In the genomic region with DNA sequence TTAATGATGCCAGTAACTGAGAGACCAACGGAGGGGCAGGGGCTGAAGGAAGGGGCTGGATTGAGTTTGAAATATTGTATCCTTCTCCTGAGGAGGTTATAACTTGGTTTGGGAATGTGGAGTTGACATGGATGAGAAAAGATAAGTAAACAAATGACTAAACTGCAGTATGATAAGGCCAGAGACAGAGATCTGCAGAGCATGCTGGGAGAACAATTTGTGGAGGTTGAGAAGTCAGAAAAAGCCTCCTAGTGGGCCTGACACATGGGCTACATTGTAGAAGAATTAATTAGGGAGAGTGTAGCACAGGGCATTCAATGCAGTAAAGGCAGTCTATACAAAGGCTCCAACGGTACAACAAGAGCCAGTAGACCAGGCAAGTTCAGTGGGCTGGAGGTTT, we compare ENCODE assay signal across 33 cellular contexts. TPM values are rescaled to one million over a fixed set of nuclear protein-coding genes. Genes with fewer than 3 reads are reported as not detected.
"Had no signal": no experiment of that assay in that cellular context is flagged by ENCODE, and none has a peak within 500 bp of the region (broad histone marks: within the 10 kb centered on the region; RNA-seq: fewer than 3 reads in every experiment).

No MANE protein-coding gene starts in this region.

- DNase-seq: activated B cell treated with CpG ODN at 0.5 μM for 24 hours; activated CD4-positive, alpha-beta memory T cell treated with anti-CD3 and anti-CD28 coated beads for 36 hours; activated CD4-positive, alpha-beta T cell treated with anti-CD3 and anti-CD28 coated beads for 4 hours; activated CD4-positive, alpha-beta T cell treated with anti-CD3 and anti-CD28 coated beads, Interleukin-2, amount 50 U/mL, for 1 hour; activated CD4-positive, CD25-positive, alpha-beta regulatory T cell treated with anti-CD3 and anti-CD28 coated beads, Interleukin-2, amount 50 U/mL, for 72 hours; activated CD8-positive, alpha-beta memory T cell treated with anti-CD3 and anti-CD28 coated beads, Interleukin-2, amount 50 U/mL, for 4 hours; activated gamma-delta T cell treated with Interleukin-2 at 50 U/mL for 16 hours; activated naive CD4-positive, alpha-beta T cell treated with anti-CD3 and anti-CD28 coated beads for 36 hours; activated T-cell treated with anti-CD3 and anti-CD28 coated beads for 4 hours; activated T-cell treated with anti-CD3 and anti-CD28 coated beads, Interleukin-2, amount 50 U/mL, for 4 hours; adrenal gland; anterior cingulate cortex; central memory CD4-positive, alpha-beta T cell; Karpas-422; MG63; NCI-H1048; NCI-H1105 treated with DMSO at 0.1 percent for 48 hours; NCI-H1436 treated with DMSO at 0.1 percent for 48 hours; NCI-H1694 treated with DMSO at 0.1 percent for 48 hours; NCI-H2029; NCI-H2107; NCI-H2171; NCI-H510A; NCI-H526; NCI-H748 treated with DMSO at 0.1 percent for 48 hours; NK-92 treated with Interleukin-12 subunit alpha and Interleukin-12 subunit beta, amount 100 ng/mL, for 24 hours; PC-9; Right ventricle myocardium superior; SJCRH30; T1000 had no signal

- H3K4me3 ChIP-seq: adrenal gland, MG63, PC-9, SJCRH30, SK-N-MC had no signal

- H3K4me1 ChIP-seq: SJCRH30 had no signal

- H3K27me3 ChIP-seq: adrenal gland, MG63, SJCRH30 had no signal

- H2AFZ ChIP-seq: PC-9 had no signal

- H3K36me3 ChIP-seq: adrenal gland, MG63, SJCRH30 had no signal

- H3K4me2 ChIP-seq: PC-9 had no signal

- H3K9me3 ChIP-seq: adrenal gland, MG63 had no signal

- ATAC-seq: activated naive CD4-positive, alpha-beta T cell treated with anti-CD3 and anti-CD28 coated beads, Interleukin-2, amount 50 U/mL, for 72 hours; activated T-cell treated with anti-CD3 and anti-CD28 coated beads, Interleukin-2, amount 50 U/mL, for 4 hours had no signal

- H3K27ac ChIP-seq: adrenal gland, PC-9, RWPE1, SJCRH30, SK-N-MC had no signal

RNA-seq across cellular contexts. Expression of a gene that starts 55.9 kb away (rescaled TPM):
- total RNA-seq: activated B cell treated with CpG ODN at 0.5 μM for 24 hours, SJCRH30 had no signal
